13 cellular contexts compared by ENCODE assay signal in genomic region chr1:26724938-26725337, GRCh38. TPM values are rescaled to one million over a fixed set of nuclear protein-coding genes. Genes with fewer than 3 reads are reported as not detected.
A peak's percentile ranks its signal among the peaks of the same experiment; 100 is the strongest.
DNase-seq lines count a peak whose midpoint lies in the region; ATAC-seq and TF ChIP-seq lines count a peak whose summit lies in the region.
"Had no signal": no experiment of that assay in that cellular context is flagged by ENCODE, and none has a peak within 500 bp of the region (broad histone marks: within the 10 kb centered on the region; RNA-seq: fewer than 3 reads in every experiment).

No MANE protein-coding gene starts in this region.

- H3K9ac ChIP-seq in HUES64 (ENCODE audit: low read depth, low read length), result peak overlapping the region; percentile 46; the same call in 1 of the 2 replicates

- peaks cover 31% of the 10 kb centered on the region for H3K36me3 Mint-ChIP-seq in CD8-positive, alpha-beta T cell
- H3K36me3 Mint-ChIP-seq in central memory CD8-positive, alpha-beta T cell (ENCODE audit: insufficient read depth), result peaks cover 21% of the 10 kb centered on the region
- no peaks in the 10 kb centered on the region for H3K36me3 Mint-ChIP-seq in natural killer cell

- no peak for DNase-seq in CD8-positive, alpha-beta T cell
- no peak for DNase-seq in central memory CD8-positive, alpha-beta T cell (ENCODE audit: low spot score in 2 of 2)
- DNase-seq in natural killer cell (no peak), NCI-H524 (lab: John Stamatoyannopoulos, UW) (no peak), HK-2 (ENCODE audit: unreplicated experiment) (no peak), globus pallidus (ENCODE audit: low spot score) (no peak)
- DNase-seq in NK-92 treated with Interleukin-12 subunit alpha and Interleukin-12 subunit beta, amount 100 ng/mL, for 24 hours (lab: John Stamatoyannopoulos, UW), result no peak
- DNase-seq: KG1, NCI-H187 had no signal

- POLR2A ChIA-PET in CD8-positive, alpha-beta T cell (lab: Charles Lee), result interaction anchor here (0.9 to 2.9 kb wide), 7 partner anchors 8 to 63 kb away, joined by 3 to 22 read pairs (median 8); partner anchors contain the start of genes ARID1A and PIGV

- ATAC-seq in CD8-positive, alpha-beta T cell, result no peak
- no peak for ATAC-seq in central memory CD8-positive, alpha-beta T cell (replicated peaks; ENCODE audit: extremely low read depth, poor library complexity, severe bottlenecking)
- no peak for ATAC-seq in natural killer cell

- H3K4me1 Mint-ChIP-seq in CD8-positive, alpha-beta T cell (ENCODE audit: low read depth), result peaks cover 95% of the 10 kb centered on the region
- H3K4me1 Mint-ChIP-seq in central memory CD8-positive, alpha-beta T cell, result peaks cover 85% of the 10 kb centered on the region
- H3K4me1 Mint-ChIP-seq in natural killer cell, result peaks cover 87 to 92% of the 10 kb centered on the region in 2 donors

- no peaks in the 10 kb centered on the region for H3K27me3 ChIP-seq in CD8-positive, alpha-beta T cell (ENCODE audit: insufficient read depth, low read length)
- no peaks in the 10 kb centered on the region for H3K27me3 ChIP-seq in HUES64 (ENCODE audit: insufficient read depth, low read length)
- H3K27me3 ChIP-seq: suprapubic skin had no signal

- no peak overlapping the region for H3K27ac ChIP-seq in CD8-positive, alpha-beta T cell (ENCODE audit: low read depth, low read length)
- peak overlapping the region; percentile 78 for H3K27ac ChIP-seq in HUES64 (ENCODE audit: low read depth, low read length)
- H3K27ac ChIP-seq: epithelial cell of prostate, suprapubic skin had no signal

- 0% methylated on average over 1 of the region's 1 CpG for WGBS in HUES64

- H3K4me3 Mint-ChIP-seq in CD8-positive, alpha-beta T cell, result peak overlapping the region; percentile 42
- peak overlapping the region; percentile 65 for H3K4me3 Mint-ChIP-seq in central memory CD8-positive, alpha-beta T cell
- peak overlapping the region; percentile 68 for H3K4me3 Mint-ChIP-seq in natural killer cell
- H3K4me3 Mint-ChIP-seq: T-helper 1 cell treated with Interleukin-12 subunit alpha and Interleukin-12 subunit beta and Interleukin-4 antibody, amounts not matched to agents 30 μg/mL and 1 μg/mL, for 36 hours had no signal

- no peaks in the 10 kb centered on the region for H3K9me3 ChIP-seq in CD8-positive, alpha-beta T cell (ENCODE audit: low read length)
- no peaks in the 10 kb centered on the region for H3K9me3 ChIP-seq in HUES64 (ENCODE audit: insufficient read depth, low read depth, low read length)
- H3K9me3 ChIP-seq: suprapubic skin had no signal

- TF ChIP-seq CTCF in CD8-positive, alpha-beta T cell (IDR thresholded peaks at IDR 0.05), result no peak
- no peak for TF ChIP-seq CTCF in natural killer cell (IDR thresholded peaks at IDR 0.05)

- H3K4me3 ChIP-seq in CD8-positive, alpha-beta T cell (ENCODE audit: low read depth, low read length), result no peak overlapping the region
- peak overlapping the region; percentile 40 for H3K4me3 ChIP-seq in HUES64 (ENCODE audit: low read length)
- H3K4me3 ChIP-seq: suprapubic skin had no signal

- H3K4me1 ChIP-seq in CD8-positive, alpha-beta T cell (ENCODE audit: insufficient read depth, low read length), result peaks cover 95% of the 10 kb centered on the region
- peaks cover 64% of the 10 kb centered on the region for H3K4me1 ChIP-seq in HUES64 (ENCODE audit: insufficient read depth, low read length)

- no peaks in the 10 kb centered on the region for H3K9me3 Mint-ChIP-seq in CD8-positive, alpha-beta T cell
- no peaks in the 10 kb centered on the region for H3K9me3 Mint-ChIP-seq in central memory CD8-positive, alpha-beta T cell
- no peaks in the 10 kb centered on the region for H3K9me3 Mint-ChIP-seq in natural killer cell
- H3K9me3 Mint-ChIP-seq: T-helper 1 cell treated with Interleukin-12 subunit alpha and Interleukin-12 subunit beta and Interleukin-4 antibody, amounts not matched to agents 30 μg/mL and 1 μg/mL, for 36 hours had no signal

- intact Hi-C loops in CD8-positive, alpha-beta T cell (cut with DNase I, micrococcal nuclease), result no loop called here
- intact Hi-C loops in natural killer cell (cut with micrococcal nuclease), result no loop called here

- peaks cover 7% of the 10 kb centered on the region for H3K36me3 ChIP-seq in CD8-positive, alpha-beta T cell (ENCODE audit: insufficient read depth, low read length)
- H3K36me3 ChIP-seq in HUES64 (ENCODE audit: insufficient read depth, low read length), result peaks cover 16% of the 10 kb centered on the region

- no peaks in the 10 kb centered on the region for H3K27me3 Mint-ChIP-seq in CD8-positive, alpha-beta T cell (ENCODE audit: low read depth)
- no peaks in the 10 kb centered on the region for H3K27me3 Mint-ChIP-seq in central memory CD8-positive, alpha-beta T cell
- H3K27me3 Mint-ChIP-seq in natural killer cell (ENCODE audit: low read depth in 2 of 2), result no peaks in the 10 kb centered on the region

- CTCF ChIA-PET in CD8-positive, alpha-beta T cell (lab: Charles Lee), result interaction anchor here (0.9 to 2.2 kb wide), 5 partner anchors 10 to 123 kb away, joined by 3 to 6 read pairs (median 3); no protein-coding TSS in a partner anchor

- H3K27ac Mint-ChIP-seq in CD8-positive, alpha-beta T cell, result peak overlapping the region; percentile 55
- H3K27ac Mint-ChIP-seq in central memory CD8-positive, alpha-beta T cell (ENCODE audit: low read depth), result peak overlapping the region; percentile 42
- H3K27ac Mint-ChIP-seq in natural killer cell, result peak overlapping the region; percentile 78 to 85
- H3K27ac Mint-ChIP-seq: T-helper 1 cell treated with Interleukin-12 subunit alpha and Interleukin-12 subunit beta and Interleukin-4 antibody, amounts not matched to agents 30 μg/mL and 1 μg/mL, for 36 hours had no signal

RNA-seq across cellular contexts. Expression of gene ARID1A, which starts 29.1 kb away (rescaled TPM):
- 100 to 1,000 TPM; 104 to 105 TPM for total RNA-seq in CD8-positive, alpha-beta T cell
- polyA plus RNA-seq in HUES64 (2013, experiment 1 of 2), result 57.4 TPM
- 60.9 TPM for polyA plus RNA-seq in HUES64 (2013, experiment 2 of 2)
- total RNA-seq in natural killer cell, result 100 to 1,000 TPM; 199 to 214 (median 202) TPM
